Comparison of ENCODE assay signal across 29 cellular contexts in the genomic region with DNA sequence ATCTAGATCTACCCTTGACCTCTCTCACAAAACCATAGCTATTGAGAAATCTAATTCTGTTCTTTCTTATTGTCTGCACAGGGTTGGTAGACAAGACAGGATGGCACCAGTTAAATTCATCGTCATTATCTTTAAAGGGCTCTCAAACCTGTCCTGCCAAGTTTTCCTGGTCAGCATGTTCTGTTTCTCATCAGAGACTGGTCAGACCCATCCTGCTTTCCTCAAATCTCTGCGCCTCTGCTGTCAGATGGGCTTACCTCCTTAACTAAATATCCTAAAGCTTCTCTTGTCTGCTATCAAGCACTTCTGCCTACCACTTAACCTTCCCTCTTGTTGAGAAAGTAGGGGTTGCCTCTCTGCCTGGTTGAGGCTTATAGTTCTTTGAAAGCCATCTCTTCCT.
"Had no signal": no experiment of that assay in that cellular context is flagged by ENCODE, and none has a peak within 500 bp of the region (broad histone marks: within the 10 kb centered on the region; RNA-seq: fewer than 3 reads in every experiment).

No MANE protein-coding gene starts in this region.

- H3K27ac Mint-ChIP-seq: activated B cell treated with CpG ODN at 0.5 μM for 24 hours; activated CD8-positive, alpha-beta T cell treated with anti-CD3 and anti-CD28 coated beads for 36 hours; activated T-helper 17 cell treated with anti-CD3 and anti-CD28 coated beads, Interleukin-2, amount 50 U/mL, for 72 hours; stimulated activated naive B cell treated with anti-CD40 and anti-IgM and Interleukin-4, amounts not matched to agents 10 μg/mL and 1 μg/mL and 100 μg/mL, for 72 hours; T-helper 17 cell had no signal

- H3K27me3 Mint-ChIP-seq: activated CD8-positive, alpha-beta T cell treated with anti-CD3 and anti-CD28 coated beads for 36 hours; activated T-helper 17 cell treated with anti-CD3 and anti-CD28 coated beads, Interleukin-2, amount 50 U/mL, for 72 hours; stimulated activated naive B cell treated with anti-CD40 and anti-IgM and Interleukin-4, amounts not matched to agents 10 μg/mL and 1 μg/mL and 100 μg/mL, for 72 hours; T-helper 17 cell had no signal

- H3K27ac ChIP-seq: lower lobe of right lung, pancreas, prostate gland, right atrium auricular region, stomach, thyroid gland had no signal

- H3K4me3 Mint-ChIP-seq: activated B cell treated with CpG ODN at 0.5 μM for 24 hours; activated CD8-positive, alpha-beta T cell treated with anti-CD3 and anti-CD28 coated beads for 36 hours; activated T-cell treated with anti-CD3 and anti-CD28 coated beads, Interleukin-2, amount 50 U/mL, for 4 hours; activated T-helper 17 cell treated with anti-CD3 and anti-CD28 coated beads, Interleukin-2, amount 50 U/mL, for 72 hours; nephron; stimulated activated naive B cell treated with anti-CD40 and anti-IgM and Interleukin-4, amounts not matched to agents 10 μg/mL and 1 μg/mL and 100 μg/mL, for 72 hours; T-helper 17 cell had no signal

- H3K4me1 ChIP-seq: lower lobe of right lung, pancreas, prostate gland, right atrium auricular region, stomach, thyroid gland had no signal

- H3K4me3 ChIP-seq: lower lobe of right lung, mucosa of descending colon, pancreas, prostate gland, right atrium auricular region, smooth muscle cell, stomach, thyroid gland had no signal

- ATAC-seq: activated CD8-positive, alpha-beta T cell treated with anti-CD3 and anti-CD28 coated beads for 36 hours; activated T-cell treated with anti-CD3 and anti-CD28 coated beads, Interleukin-2, amount 50 U/mL, for 4 hours; activated T-helper 17 cell treated with anti-CD3 and anti-CD28 coated beads, Interleukin-2, amount 50 U/mL, for 72 hours; left lobe of liver; lower lobe of right lung; mucosa of descending colon; pancreas; stimulated activated naive B cell treated with anti-CD40 and anti-IgM and Interleukin-4, amounts not matched to agents 10 μg/mL and 1 μg/mL and 100 μg/mL, for 72 hours; T-helper 17 cell had no signal

- H3K9me3 ChIP-seq: lower lobe of right lung, mucosa of descending colon, pancreas, prostate gland, right atrium auricular region, stomach, thyroid gland had no signal

- DNase-seq: activated B cell treated with CpG ODN at 0.5 μM for 24 hours; activated CD4-positive, alpha-beta T cell treated with anti-CD3 and anti-CD28 coated beads, Interleukin-2, amount 50 U/mL, for 1 hour; activated CD8-positive, alpha-beta T cell treated with anti-CD3 and anti-CD28 coated beads for 36 hours; activated gamma-delta T cell treated with Interleukin-2 at 50 U/mL for 16 hours; activated naive CD4-positive, alpha-beta T cell treated with anti-CD3 and anti-CD28 coated beads, Interleukin-2, amount 50 U/mL, for 16 hours; activated T-cell treated with anti-CD3 and anti-CD28 coated beads, Interleukin-2, amount 50 U/mL, for 4 hours; amygdala; central memory CD4-positive, alpha-beta T cell; dermis blood vessel endothelial cell; effector CD4-positive, alpha-beta T cell; kidney; lower lobe of right lung; mesenchymal stem cell; mucosa of descending colon; pancreas; stimulated activated CD4-positive, alpha-beta T cell treated with anti-CD3 and anti-CD28 coated beads, Interleukin-1b, Interleukin-23, amount 100 ng/mL, for 48 hours; stimulated activated CD4-positive, alpha-beta T cell treated with anti-CD3 and anti-CD28 coated beads, Interleukin-4, amount 100 ng/mL, for 4 hours; stimulated activated CD8-positive, alpha-beta memory T cell treated with anti-CD3 and anti-CD28 coated beads, Interleukin-4, amount 100 ng/mL, for 48 hours; stimulated activated naive B cell treated with anti-CD40 and anti-IgM and Interleukin-4, amounts not matched to agents 10 μg/mL and 1 μg/mL and 100 μg/mL, for 72 hours; stomach; T-helper 17 cell; T1000; thyroid gland had no signal

- H3K27me3 ChIP-seq: pancreas, right atrium auricular region, stomach, thyroid gland had no signal

- H3K36me3 Mint-ChIP-seq: stimulated activated naive B cell treated with anti-CD40 and anti-IgM and Interleukin-4, amounts not matched to agents 10 μg/mL and 1 μg/mL and 100 μg/mL, for 72 hours had no signal

- H3K9me3 Mint-ChIP-seq: activated B cell treated with CpG ODN at 0.5 μM for 24 hours; activated CD8-positive, alpha-beta T cell treated with anti-CD3 and anti-CD28 coated beads for 36 hours; activated T-cell treated with anti-CD3 and anti-CD28 coated beads, Interleukin-2, amount 50 U/mL, for 4 hours; activated T-helper 17 cell treated with anti-CD3 and anti-CD28 coated beads, Interleukin-2, amount 50 U/mL, for 72 hours; nephron; stimulated activated naive B cell treated with anti-CD40 and anti-IgM and Interleukin-4, amounts not matched to agents 10 μg/mL and 1 μg/mL and 100 μg/mL, for 72 hours had no signal

- H3K4me1 Mint-ChIP-seq: activated B cell treated with CpG ODN at 0.5 μM for 24 hours; activated T-helper 17 cell treated with anti-CD3 and anti-CD28 coated beads, Interleukin-2, amount 50 U/mL, for 72 hours; nephron; stimulated activated naive B cell treated with anti-CD40 and anti-IgM and Interleukin-4, amounts not matched to agents 10 μg/mL and 1 μg/mL and 100 μg/mL, for 72 hours; T-helper 17 cell had no signal

- H3K36me3 ChIP-seq: prostate gland had no signal
